ENCODE assay signal across 8 cellular contexts in the genomic region with DNA sequence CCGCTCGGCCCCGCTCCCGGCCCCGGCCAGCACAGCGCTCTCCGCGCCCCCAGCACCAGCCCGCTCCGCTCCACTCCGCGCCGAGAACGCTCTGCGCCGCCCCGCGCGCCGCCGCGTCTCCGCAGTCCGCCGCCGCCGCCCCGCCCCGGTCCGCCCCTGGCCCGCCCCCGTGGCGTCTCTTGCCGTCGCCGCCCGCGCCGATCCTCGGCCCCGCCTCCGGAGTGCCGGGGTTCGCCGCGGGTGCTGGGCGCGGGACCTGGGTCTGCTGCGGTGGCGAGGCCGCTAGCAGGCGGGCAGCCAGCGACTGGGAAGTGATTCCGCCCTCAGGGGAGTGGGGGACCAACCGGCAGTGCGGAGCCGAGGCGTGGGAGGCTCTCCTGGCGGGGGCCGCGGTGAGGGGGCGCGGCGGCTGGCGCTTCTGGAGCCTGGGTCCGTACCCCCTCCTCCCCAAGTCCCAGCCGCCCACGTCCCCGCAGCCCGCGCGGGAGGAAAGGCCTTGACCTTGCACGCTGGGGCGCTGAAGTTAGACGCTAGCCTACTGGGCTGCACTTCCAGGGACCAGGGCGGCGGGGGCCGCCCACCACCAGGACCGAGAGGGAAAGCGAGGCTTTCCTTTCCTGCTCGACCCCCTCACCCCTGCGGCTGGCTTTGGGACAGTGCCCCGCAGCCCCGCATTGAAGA. TPM values are rescaled to one million over a fixed set of nuclear protein-coding genes. Genes with fewer than 3 reads are reported as not detected.
DNase-seq lines count a peak whose midpoint lies in the region; ATAC-seq and TF ChIP-seq lines count a peak whose summit lies in the region.

HS6ST1 (minus strand) TSS at position 93 of the 681 bp plus-strand sequence. CDS start 305 bp downstream, outside the sequence.

- H3K4me3 Mint-ChIP-seq in activated CD4-positive, alpha-beta T cell treated with anti-CD3 and anti-CD28 coated beads, Interleukin-2, amount 10 ng/mL, durations not matched to agents 7 days and 5 days: peak within 1 kb of the TSS; percentile 83

- H3K4me3 ChIP-seq in AG09309 (ENCODE audit: control insufficient read depth, low read depth, low read length) (peak within 1 kb of the TSS; percentile 68), coronary artery (peak within 1 kb of the TSS; percentile 81)

- CTCF ChIA-PET in activated CD4-positive, alpha-beta T cell treated with anti-CD3 and anti-CD28 coated beads, Interleukin-2, amount 10 ng/mL, durations not matched to agents 7 days and 5 days (lab: Charles Lee): no interaction called here

- TF ChIP-seq CTCF in AG09309 (IDR thresholded peaks at IDR 0.05; ENCODE audit: control insufficient read depth, insufficient read depth, low read depth, low read length, missing control alignments) (no peak), coronary artery (IDR thresholded peaks at IDR 0.05) (no peak)

- H3K27me3 Mint-ChIP-seq in activated CD4-positive, alpha-beta T cell treated with anti-CD3 and anti-CD28 coated beads, Interleukin-2, amount 10 ng/mL, durations not matched to agents 7 days and 5 days: peaks cover 3% of the 10 kb centered on the region

- no peak for DNase-seq in AG09309 (ENCODE audit: low read depth)
- DNase-seq in NCI-H510A treated with DMSO at 0.1 percent for 48 hours (lab: John Stamatoyannopoulos, UW): peak; percentile 57
- peak; percentile 85 for DNase-seq in activated CD4-positive, alpha-beta T cell treated with anti-CD3 and anti-CD28 coated beads, Interleukin-2, amount 10 ng/mL, durations not matched to agents 7 days and 5 days
- DNase-seq in coronary artery (ENCODE audit: low spot score): peak; percentile 88
- DNase-seq in left kidney (ENCODE audit: low read depth, low spot score): peak; percentile 94
- peak; percentile 83 for DNase-seq in stimulated activated CD4-positive, alpha-beta T cell treated with anti-CD3 and anti-CD28 coated beads, Interleukin-1b, Interleukin-23, amount 100 ng/mL, for 48 hours

- no peak within 1 kb of the TSS for H3K27ac Mint-ChIP-seq in activated CD4-positive, alpha-beta T cell treated with anti-CD3 and anti-CD28 coated beads, Interleukin-2, amount 10 ng/mL, durations not matched to agents 7 days and 5 days

- H3K36me3 Mint-ChIP-seq in activated CD4-positive, alpha-beta T cell treated with anti-CD3 and anti-CD28 coated beads, Interleukin-2, amount 10 ng/mL, durations not matched to agents 7 days and 5 days (ENCODE audit: low read depth): no peaks in the 10 kb centered on the region

- POLR2A ChIA-PET in activated CD4-positive, alpha-beta T cell treated with anti-CD3 and anti-CD28 coated beads, Interleukin-2, amount 10 ng/mL, durations not matched to agents 7 days and 5 days (lab: Charles Lee): no interaction called here

- no peaks in the 10 kb centered on the region for H3K9me3 Mint-ChIP-seq in activated CD4-positive, alpha-beta T cell treated with anti-CD3 and anti-CD28 coated beads, Interleukin-2, amount 10 ng/mL, durations not matched to agents 7 days and 5 days

- peak within 1 kb of the TSS; percentile 45 to 77 for H3K27ac ChIP-seq in coronary artery

- peaks cover 24% of the 10 kb centered on the region for H3K4me1 Mint-ChIP-seq in activated CD4-positive, alpha-beta T cell treated with anti-CD3 and anti-CD28 coated beads, Interleukin-2, amount 10 ng/mL, durations not matched to agents 7 days and 5 days

- ATAC-seq in GM18873 (IDR thresholded peaks at IDR 0.05; ENCODE audit: low FRiP score, unreplicated experiment): peak; percentile 46
- ATAC-seq in HG03135 (IDR thresholded peaks at IDR 0.05; ENCODE audit: unreplicated experiment): peak; percentile 62

RNA-seq across cellular contexts. Expression of gene HS6ST1, which starts in this region (rescaled TPM):
- 1 to 10 TPM; 7.9 to 8.4 TPM for total RNA-seq in activated CD4-positive, alpha-beta T cell treated with anti-CD3 and anti-CD28 coated beads, Interleukin-2, amount 10 ng/mL, durations not matched to agents 7 days and 5 days
